In the genomic region with DNA sequence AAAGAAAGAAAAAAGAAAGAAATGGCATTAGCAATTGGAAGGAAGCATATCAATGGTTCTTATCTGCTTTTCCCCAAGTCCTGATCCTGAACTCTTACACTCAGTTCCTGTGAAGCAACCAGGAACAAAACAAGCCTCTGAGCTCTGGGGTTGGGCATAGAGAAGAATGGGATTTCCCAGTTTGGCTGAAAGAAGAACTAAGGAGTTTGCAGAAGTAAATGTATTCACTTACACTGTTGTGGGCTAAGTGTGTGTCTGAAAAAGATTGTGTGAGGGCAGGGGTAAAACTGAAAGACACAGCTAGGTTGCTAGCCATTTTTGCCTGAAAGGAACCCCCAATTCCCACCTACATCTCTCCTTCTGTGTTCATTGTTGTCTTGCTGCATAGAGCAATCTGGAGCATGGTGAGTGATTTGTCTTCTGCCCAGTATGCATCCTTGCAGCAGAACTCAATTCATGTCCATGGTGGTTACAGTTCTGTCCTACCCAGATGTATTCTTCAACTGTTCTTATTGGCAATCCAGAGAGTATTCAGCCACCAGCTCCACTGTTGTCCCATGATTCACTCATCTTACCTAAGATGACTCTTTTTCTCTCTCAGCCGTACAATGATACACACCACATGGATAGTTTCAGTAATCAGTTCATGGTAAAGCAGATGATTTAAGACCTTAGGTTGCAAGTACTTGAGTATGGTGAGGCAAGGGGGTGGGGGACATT, we compare ENCODE assay signal across 13 cellular contexts.
A peak's percentile ranks its signal among the peaks of the same experiment; 100 is the strongest.
DNase-seq lines count a peak whose midpoint lies in the region; ATAC-seq and TF ChIP-seq lines count a peak whose summit lies in the region.
"Had no signal": no experiment of that assay in that cellular context is flagged by ENCODE, and none has a peak within 500 bp of the region (broad histone marks: within the 10 kb centered on the region; RNA-seq: fewer than 3 reads in every experiment).

No MANE protein-coding gene starts in this region.

- TF ChIP-seq CTCF in fibroblast of pulmonary artery (IDR thresholded peaks at IDR 0.05; ENCODE audit: low read length, missing control alignments): no peak

- peaks cover 38 to 68% (median 64%) of the 10 kb centered on the region in 3 donors for H3K4me1 Mint-ChIP-seq in T-cell

- DNase-seq in CD1c-positive myeloid dendritic cell (ENCODE audit: extremely low spot score) (peak; percentile 64), fibroblast of pulmonary artery (ENCODE audit: low read depth) (peak; percentile 39), cerebellar nuclear complex (lab: John Stamatoyannopoulos, UW) (no peak), NCI-H146 (lab: John Stamatoyannopoulos, UW) (no peak), T-cell (no peak)
- DNase-seq: activated CD8-positive, alpha-beta memory T cell treated with anti-CD3 and anti-CD28 coated beads, Interleukin-2, amount 10 ng/mL, durations not matched to agents 7 days and 5 days; amniotic stem cell; NCI-H345; T-helper 9 cell had no signal

- H3K4me3 Mint-ChIP-seq in T-cell: no peak overlapping the region
- H3K4me3 Mint-ChIP-seq: activated CD8-positive, alpha-beta memory T cell treated with anti-CD3 and anti-CD28 coated beads, Interleukin-2, amount 10 ng/mL, durations not matched to agents 7 days and 5 days had no signal

- CTCF ChIA-PET in T-cell (lab: Charles Lee): no interaction called here

- H3K27ac Mint-ChIP-seq in T-cell: peak overlapping the region in 1 of 2 donors; percentile 53
- H3K27ac Mint-ChIP-seq: activated CD8-positive, alpha-beta memory T cell treated with anti-CD3 and anti-CD28 coated beads, Interleukin-2, amount 10 ng/mL, durations not matched to agents 7 days and 5 days had no signal

- peak; percentile 51 for ATAC-seq in GM18867 (IDR thresholded peaks at IDR 0.05; ENCODE audit: unreplicated experiment)
- ATAC-seq in HG03432 (IDR thresholded peaks at IDR 0.05; ENCODE audit: unreplicated experiment): peak; percentile 64
- ATAC-seq in HG03521 (IDR thresholded peaks at IDR 0.05; ENCODE audit: unreplicated experiment): no peak
- ATAC-seq in T-cell (replicated peaks in 1 of 4): no peak
- ATAC-seq: activated CD8-positive, alpha-beta memory T cell treated with anti-CD3 and anti-CD28 coated beads, Interleukin-2, amount 10 ng/mL, durations not matched to agents 7 days and 5 days had no signal

- H3K4me3 ChIP-seq in fibroblast of pulmonary artery (replicated peaks; ENCODE audit: low read depth, low read length): no peak overlapping the region
- H3K4me3 ChIP-seq: coronary artery had no signal

- peaks cover 33% of the 10 kb centered on the region for H3K36me3 Mint-ChIP-seq in T-cell

- no peaks in the 10 kb centered on the region for H3K9me3 Mint-ChIP-seq in T-cell

- H3K27me3 Mint-ChIP-seq in T-cell: no peaks in the 10 kb centered on the region
- H3K27me3 Mint-ChIP-seq: activated CD8-positive, alpha-beta memory T cell treated with anti-CD3 and anti-CD28 coated beads, Interleukin-2, amount 10 ng/mL, durations not matched to agents 7 days and 5 days had no signal

- POLR2A ChIA-PET in T-cell (lab: Charles Lee): interaction anchor here in 1 of 2 donors (0.7 kb wide), 1 partner anchor 31 kb away, joined by 3 read pairs; no protein-coding TSS in a partner anchor

Comparison
In these comparisons a context has a peak if more than half of its experiments do, and no peak if none do; other contexts are left out.
1. DNase-seq: peak in CD1c-positive myeloid dendritic cell (single experiment) and fibroblast of pulmonary artery (single experiment); none in cerebellar nuclear complex (0 of 2), NCI-H146 (single experiment) and T-cell (0 of 34).
2. ATAC-seq: peak in GM18867 (single experiment) and HG03432 (single experiment); none in HG03521 (single experiment) and T-cell (0 of 4).